ENCODE assay signal across 20 cellular contexts in the genomic region with DNA sequence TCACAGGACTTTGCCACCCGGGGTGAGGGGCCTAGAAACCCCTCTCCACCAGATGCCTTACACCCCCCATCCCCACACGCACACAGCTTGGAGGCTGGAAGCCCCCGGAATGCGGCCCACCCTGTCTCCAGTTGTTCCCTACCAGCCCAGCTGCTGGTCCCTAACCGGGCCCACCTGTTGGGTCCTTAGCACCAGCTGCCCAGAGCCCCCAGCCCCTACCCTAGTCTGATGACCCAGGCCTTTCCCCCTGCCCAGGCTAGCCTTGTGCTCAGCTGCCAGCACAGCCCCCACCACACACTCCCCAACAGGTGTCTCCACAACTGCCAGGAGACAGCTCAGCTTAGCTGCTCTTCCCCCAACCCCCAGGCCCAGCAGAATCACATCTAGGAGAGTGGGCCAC.
"Had no signal": no experiment of that assay in that cellular context is flagged by ENCODE, and none has a peak within 500 bp of the region (broad histone marks: within the 10 kb centered on the region; RNA-seq: fewer than 3 reads in every experiment).

No MANE protein-coding gene starts in this region.

- H3K4me1 ChIP-seq: gastrocnemius medialis, upper lobe of left lung had no signal

- H3K36me3 ChIP-seq: esophagus muscularis mucosa, gastrocnemius medialis, neutrophil, tibial artery, upper lobe of left lung, vagina had no signal

- ATAC-seq: effector memory CD8-positive, alpha-beta T cell; gastrocnemius medialis; left lobe of liver; stimulated activated memory B cell treated with anti-CD40 and anti-IgM and Interleukin-4, amounts not matched to agents 10 μg/mL and 1 μg/mL and 100 μg/mL, for 72 hours had no signal

- H3K27me3 ChIP-seq: esophagus muscularis mucosa, hepatocyte, neutrophil, upper lobe of left lung, vagina had no signal

- H3K4me3 ChIP-seq: esophagus muscularis mucosa, gastrocnemius medialis, hepatocyte, lung, tibial artery, upper lobe of left lung, vagina had no signal

- DNase-seq: cerebellar nuclear complex; effector memory CD8-positive, alpha-beta T cell; gastrocnemius medialis; kidney glomerular epithelial cell; mesenchymal stem cell; midbrain; naive B cell; stimulated activated CD4-positive, alpha-beta T cell treated with anti-CD3 and anti-CD28 coated beads, Interleukin-15, amount 100 ng/mL, for 24 hours; stimulated activated CD4-positive, alpha-beta T cell treated with anti-CD3 and anti-CD28 coated beads, Interleukin-1b, Interleukin-23, amount 100 ng/mL, for 48 hours; stimulated activated CD4-positive, alpha-beta T cell treated with anti-CD3 and anti-CD28 coated beads, Interleukin-4, amount 100 ng/mL, for 24 hours; tibial artery had no signal

- H3K9me3 ChIP-seq: neutrophil, vagina had no signal

- H3K27ac ChIP-seq: epithelial cell of prostate, esophagus muscularis mucosa, gastrocnemius medialis, hepatocyte, neutrophil, tibial artery, upper lobe of left lung had no signal
